2 cellular contexts compared by ENCODE assay signal in genomic region chr7:130008941-130009847, GRCh38.
TF ChIP-seq lines count a peak whose summit lies in the region.

No MANE protein-coding gene starts in this region.

TF ChIP-seq in Ishikawa, 13 proteins besides CTCF, POLR2A, EP300 and RAD21 (continued from another document):
- TF ChIP-seq USF1 (IDR thresholded peaks at IDR 0.05), result peak; percentile 28; the same call in 1 of the 2 replicates
- TF ChIP-seq, protein P1, sequence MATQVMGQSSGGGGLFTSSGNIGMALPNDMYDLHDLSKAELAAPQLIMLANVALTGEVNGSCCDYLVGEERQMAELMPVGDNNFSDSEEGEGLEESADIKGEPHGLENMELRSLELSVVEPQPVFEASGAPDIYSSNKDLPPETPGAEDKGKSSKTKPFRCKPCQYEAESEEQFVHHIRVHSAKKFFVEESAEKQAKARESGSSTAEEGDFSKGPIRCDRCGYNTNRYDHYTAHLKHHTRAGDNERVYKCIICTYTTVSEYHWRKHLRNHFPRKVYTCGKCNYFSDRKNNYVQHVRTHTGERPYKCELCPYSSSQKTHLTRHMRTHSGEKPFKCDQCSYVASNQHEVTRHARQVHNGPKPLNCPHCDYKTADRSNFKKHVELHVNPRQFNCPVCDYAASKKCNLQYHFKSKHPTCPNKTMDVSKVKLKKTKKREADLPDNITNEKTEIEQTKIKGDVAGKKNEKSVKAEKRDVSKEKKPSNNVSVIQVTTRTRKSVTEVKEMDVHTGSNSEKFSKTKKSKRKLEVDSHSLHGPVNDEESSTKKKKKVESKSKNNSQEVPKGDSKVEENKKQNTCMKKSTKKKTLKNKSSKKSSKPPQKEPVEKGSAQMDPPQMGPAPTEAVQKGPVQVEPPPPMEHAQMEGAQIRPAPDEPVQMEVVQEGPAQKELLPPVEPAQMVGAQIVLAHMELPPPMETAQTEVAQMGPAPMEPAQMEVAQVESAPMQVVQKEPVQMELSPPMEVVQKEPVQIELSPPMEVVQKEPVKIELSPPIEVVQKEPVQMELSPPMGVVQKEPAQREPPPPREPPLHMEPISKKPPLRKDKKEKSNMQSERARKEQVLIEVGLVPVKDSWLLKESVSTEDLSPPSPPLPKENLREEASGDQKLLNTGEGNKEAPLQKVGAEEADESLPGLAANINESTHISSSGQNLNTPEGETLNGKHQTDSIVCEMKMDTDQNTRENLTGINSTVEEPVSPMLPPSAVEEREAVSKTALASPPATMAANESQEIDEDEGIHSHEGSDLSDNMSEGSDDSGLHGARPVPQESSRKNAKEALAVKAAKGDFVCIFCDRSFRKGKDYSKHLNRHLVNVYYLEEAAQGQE (IDR thresholded peaks at IDR 0.05; ENCODE audit: low read depth), result no peak
- peak; percentile 92 for TF ChIP-seq TEAD4 (IDR thresholded peaks at IDR 0.05)
- no peak for TF ChIP-seq ZBTB7A (IDR thresholded peaks at IDR 0.05; ENCODE audit: low read depth)
- TF ChIP-seq FOXM1 (IDR thresholded peaks at IDR 0.05; ENCODE audit: borderline replicate concordance, low read depth), result peak; percentile 96
- peak; percentile 38; the same call in 1 of the 2 replicates for TF ChIP-seq TAF1 (IDR thresholded peaks at IDR 0.05; ENCODE audit: low read depth)
- peak; percentile 99 for TF ChIP-seq TCF12 (IDR thresholded peaks at IDR 0.05; ENCODE audit: low read depth)
- TF ChIP-seq MAX (IDR thresholded peaks at IDR 0.05), result peak; percentile 69
- TF ChIP-seq CREB1 (IDR thresholded peaks at IDR 0.05; ENCODE audit: low read depth), result peak; percentile 60
- peak; percentile 42; the same call in 1 of the 2 replicates for TF ChIP-seq CEBPB (IDR thresholded peaks at IDR 0.05)
- no peak for TF ChIP-seq EGR1 (IDR thresholded peaks at IDR 0.05)

TF ChIP-seq in GM12878, 131 proteins besides CTCF, POLR2A, EP300 and RAD21:
- TF ChIP-seq, protein P2, sequence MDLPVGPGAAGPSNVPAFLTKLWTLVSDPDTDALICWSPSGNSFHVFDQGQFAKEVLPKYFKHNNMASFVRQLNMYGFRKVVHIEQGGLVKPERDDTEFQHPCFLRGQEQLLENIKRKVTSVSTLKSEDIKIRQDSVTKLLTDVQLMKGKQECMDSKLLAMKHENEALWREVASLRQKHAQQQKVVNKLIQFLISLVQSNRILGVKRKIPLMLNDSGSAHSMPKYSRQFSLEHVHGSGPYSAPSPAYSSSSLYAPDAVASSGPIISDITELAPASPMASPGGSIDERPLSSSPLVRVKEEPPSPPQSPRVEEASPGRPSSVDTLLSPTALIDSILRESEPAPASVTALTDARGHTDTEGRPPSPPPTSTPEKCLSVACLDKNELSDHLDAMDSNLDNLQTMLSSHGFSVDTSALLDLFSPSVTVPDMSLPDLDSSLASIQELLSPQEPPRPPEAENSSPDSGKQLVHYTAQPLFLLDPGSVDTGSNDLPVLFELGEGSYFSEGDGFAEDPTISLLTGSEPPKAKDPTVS (IDR thresholded peaks at IDR 0.05; ENCODE audit: low read depth, low read length), result no peak
- TF ChIP-seq MEF2B (IDR thresholded peaks at IDR 0.05; ENCODE audit: partially characterized antibody, poor library complexity, severe bottlenecking) (no peak), BCL3 (IDR thresholded peaks at IDR 0.05; ENCODE audit: borderline replicate concordance, insufficient read depth, low read depth, low read length, poor library complexity, severe bottlenecking) (no peak), ZBTB11 (CRISPR knock-in tag; IDR thresholded peaks at IDR 0.05) (no peak), BHLHE40 (IDR thresholded peaks at IDR 0.05; ENCODE audit: borderline replicate concordance in 1 of 2, low read depth in 2 of 2, low read length in 1 of 2) (no peak), CREM (IDR thresholded peaks at IDR 0.05; ENCODE audit: low read depth) (no peak), ZBTB4 (CRISPR knock-in tag; IDR thresholded peaks at IDR 0.05) (no peak), CUX1 (IDR thresholded peaks at IDR 0.05; ENCODE audit: insufficient replicate concordance, low read depth, low read length) (no peak), DPF2 (IDR thresholded peaks at IDR 0.05) (no peak), BACH1 (IDR thresholded peaks at IDR 0.05; ENCODE audit: borderline replicate concordance) (no peak), YBX1 (IDR thresholded peaks at IDR 0.05) (no peak), ZZZ3 (IDR thresholded peaks at IDR 0.05; ENCODE audit: control insufficient read depth, insufficient read length, low read depth) (no peak)
- TF ChIP-seq, protein P3, sequence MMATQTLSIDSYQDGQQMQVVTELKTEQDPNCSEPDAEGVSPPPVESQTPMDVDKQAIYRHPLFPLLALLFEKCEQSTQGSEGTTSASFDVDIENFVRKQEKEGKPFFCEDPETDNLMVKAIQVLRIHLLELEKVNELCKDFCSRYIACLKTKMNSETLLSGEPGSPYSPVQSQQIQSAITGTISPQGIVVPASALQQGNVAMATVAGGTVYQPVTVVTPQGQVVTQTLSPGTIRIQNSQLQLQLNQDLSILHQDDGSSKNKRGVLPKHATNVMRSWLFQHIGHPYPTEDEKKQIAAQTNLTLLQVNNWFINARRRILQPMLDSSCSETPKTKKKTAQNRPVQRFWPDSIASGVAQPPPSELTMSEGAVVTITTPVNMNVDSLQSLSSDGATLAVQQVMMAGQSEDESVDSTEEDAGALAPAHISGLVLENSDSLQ (IDR thresholded peaks at IDR 0.05), result no peak
- TF ChIP-seq, protein P1 (IDR thresholded peaks at IDR 0.05; ENCODE audit: low read depth, low read length), result no peak
